ENCODE assay signal across 1 cellular context in genomic region chr1:55059302-55060132, GRCh38.
TF ChIP-seq lines count a peak whose summit lies in the region.

No MANE protein-coding gene starts in this region.

TF ChIP-seq in GM23338, 12 proteins besides CTCF, POLR2A, EP300 and RAD21 (continued from another document):
- TF ChIP-seq ETS1 (IDR thresholded peaks at IDR 0.05) (no peak), ZNF462 (CRISPR knock-in tag; IDR thresholded peaks at IDR 0.05) (no peak)
